13 cellular contexts compared by ENCODE assay signal in the genomic region with DNA sequence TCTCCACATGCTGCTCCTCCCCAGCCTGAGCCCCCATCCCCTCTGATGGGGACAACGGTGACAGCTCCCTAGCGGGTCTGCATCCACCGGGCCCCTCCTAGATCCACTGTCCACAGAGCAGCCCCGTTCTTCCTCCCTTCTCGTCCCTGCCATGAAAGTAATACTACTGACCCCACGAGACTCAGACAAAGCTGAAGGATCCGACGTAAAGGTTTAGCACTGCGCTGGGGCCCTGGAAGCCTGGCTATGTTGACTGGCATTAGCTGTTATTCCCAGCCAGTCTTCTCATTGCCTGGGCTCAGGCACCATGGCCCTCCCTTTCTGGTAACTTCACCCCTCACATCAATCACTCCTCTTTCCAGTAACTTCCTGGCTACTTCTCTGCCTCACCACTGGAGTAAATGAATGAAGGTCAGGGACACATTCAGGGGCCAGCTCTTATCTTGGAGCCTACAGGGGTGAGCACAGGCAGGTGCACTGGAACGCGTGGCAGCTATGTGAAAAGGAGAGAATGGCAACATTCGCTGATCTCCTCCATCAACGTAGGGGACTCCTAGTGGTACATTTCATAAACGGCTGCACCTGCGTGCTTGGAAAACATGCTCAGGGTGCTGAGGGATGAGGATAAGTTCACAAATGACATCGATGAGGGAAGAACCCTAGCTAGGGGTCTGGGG. TPM values are rescaled to one million over a fixed set of nuclear protein-coding genes. Genes with fewer than 3 reads are reported as not detected.
A peak's percentile ranks its signal among the peaks of the same experiment; 100 is the strongest.
DNase-seq lines count a peak whose midpoint lies in the region; ATAC-seq and TF ChIP-seq lines count a peak whose summit lies in the region.
"Had no signal": no experiment of that assay in that cellular context is flagged by ENCODE, and none has a peak within 500 bp of the region (broad histone marks: within the 10 kb centered on the region; RNA-seq: fewer than 3 reads in every experiment).

No MANE protein-coding gene starts in this region.

- H3K27me3 Mint-ChIP-seq in T-helper 1 cell treated with Interleukin-12 subunit alpha and Interleukin-12 subunit beta and Interleukin-4 antibody, amounts not matched to agents 30 μg/mL and 1 μg/mL, for 36 hours (ENCODE audit: low read depth): no peaks in the 10 kb centered on the region
- no peaks in the 10 kb centered on the region for H3K27me3 Mint-ChIP-seq in naive thymus-derived CD4-positive, alpha-beta T cell

- no peak for DNase-seq in T-helper 1 cell
- no peak for DNase-seq in RWPE1 (ENCODE audit: low spot score)
- DNase-seq in psoas muscle: peak in 1 of 2 donors; percentile 50
- DNase-seq in H4 (ENCODE audit: low spot score): no peak
- no peak for DNase-seq in NCI-H510A (lab: John Stamatoyannopoulos, UW)
- DNase-seq in naive thymus-derived CD4-positive, alpha-beta T cell: no peak
- DNase-seq: GOT3, MM.1S had no signal

- H3K36me3 ChIP-seq in psoas muscle (ENCODE audit: insufficient read depth in 1 of 2, low read depth in 1 of 2): peaks cover 0 to 12% of the 10 kb centered on the region in 2 donors
- peaks cover 0 to 74% (median 3%) of the 10 kb centered on the region in 3 experiments for H3K36me3 ChIP-seq in naive thymus-derived CD4-positive, alpha-beta T cell (ENCODE audit: control insufficient read depth in 2 of 3, insufficient read depth in 3 of 3, low read length in 3 of 3)

- H3K27ac Mint-ChIP-seq in T-helper 1 cell treated with Interleukin-12 subunit alpha and Interleukin-12 subunit beta and Interleukin-4 antibody, amounts not matched to agents 30 μg/mL and 1 μg/mL, for 36 hours: peak overlapping the region; percentile 26
- peak overlapping the region in 3 of 9 donors; percentile 12 to 26 (median 13) for H3K27ac Mint-ChIP-seq in naive thymus-derived CD4-positive, alpha-beta T cell
- H3K27ac Mint-ChIP-seq: natural killer cell had no signal

- H3K4me1 Mint-ChIP-seq in T-helper 1 cell treated with Interleukin-12 subunit alpha and Interleukin-12 subunit beta and Interleukin-4 antibody, amounts not matched to agents 30 μg/mL and 1 μg/mL, for 36 hours (ENCODE audit: low read depth): peaks cover 5% of the 10 kb centered on the region
- peaks cover 0 to 8% (median 0%) of the 10 kb centered on the region in 7 donors for H3K4me1 Mint-ChIP-seq in naive thymus-derived CD4-positive, alpha-beta T cell
- H3K4me1 Mint-ChIP-seq: natural killer cell had no signal

- peaks cover 48% of the 10 kb centered on the region for H3K4me1 ChIP-seq in psoas muscle
- no peaks in the 10 kb centered on the region for H3K4me1 ChIP-seq in naive thymus-derived CD4-positive, alpha-beta T cell (ENCODE audit: control insufficient read depth in 2 of 2, insufficient read depth in 2 of 2, low read length in 2 of 2)
- H3K4me1 ChIP-seq: Caco-2 had no signal

- CTCF ChIA-PET in RWPE1 (lab: Yijun Ruan, JAX): interaction anchor here (0.6 to 2.7 kb wide), 19 partner anchors 9 to 641 kb away, joined by 3 to 19 read pairs (median 3); no protein-coding TSS in a partner anchor
- CTCF ChIA-PET in naive thymus-derived CD4-positive, alpha-beta T cell (lab: Charles Lee): interaction anchor here (0.6 to 3.1 kb wide), 23 partner anchors 15 to 1443 kb away, joined by 3 to 33 read pairs (median 5); no protein-coding TSS in a partner anchor

- intact Hi-C loops in psoas muscle (cut with DNase I): loop anchor here (2.0 to 5.0 kb wide), 5 partner anchors 18 to 243 kb away; no protein-coding TSS in a partner anchor
- intact Hi-C loops in naive thymus-derived CD4-positive, alpha-beta T cell (cut with micrococcal nuclease): loop anchor here (1.0 to 5.0 kb wide), 4 partner anchors 20 to 262 kb away; no protein-coding TSS in a partner anchor

- 42 to 69% (median 44%) methylated on average over 16 of the region's 16 CpGs for WGBS in psoas muscle, 3 donors

- POLR2A ChIA-PET in RWPE1 (lab: Yijun Ruan, JAX; ENCODE audit: low non-redundant PET): interaction anchor here (1.2 kb wide), 1 partner anchor 103 kb away, joined by 3 read pairs; no protein-coding TSS in a partner anchor
- POLR2A ChIA-PET in naive thymus-derived CD4-positive, alpha-beta T cell (lab: Charles Lee): interaction anchor here (0.8 to 2.4 kb wide), 7 partner anchors 19 to 246 kb away, joined by 3 to 10 read pairs (median 4); no protein-coding TSS in a partner anchor

- H3K27ac ChIP-seq in RWPE1 (peak overlapping the region; percentile 87), psoas muscle (peak overlapping the region; percentile 23)
- H3K27ac ChIP-seq in naive thymus-derived CD4-positive, alpha-beta T cell (ENCODE audit: low read depth, low read length): no peak overlapping the region
- H3K27ac ChIP-seq: thoracic aorta had no signal

- no peak overlapping the region for H3K4me3 ChIP-seq in psoas muscle
- no peak overlapping the region for H3K4me3 ChIP-seq in naive thymus-derived CD4-positive, alpha-beta T cell (ENCODE audit: low read length)
- H3K4me3 ChIP-seq: thoracic aorta had no signal

- ATAC-seq in esophagus mucosa (peak; percentile 32), psoas muscle (peak; percentile 63 to 73 (median 67))
- no peak for ATAC-seq in naive thymus-derived CD4-positive, alpha-beta T cell

- no peaks in the 10 kb centered on the region for H3K9me3 ChIP-seq in psoas muscle
- no peaks in the 10 kb centered on the region for H3K9me3 ChIP-seq in naive thymus-derived CD4-positive, alpha-beta T cell (ENCODE audit: control insufficient read depth in 2 of 3, low read length in 3 of 3)
- H3K9me3 ChIP-seq: Caco-2, thoracic aorta had no signal

- no peaks in the 10 kb centered on the region for H3K9me3 Mint-ChIP-seq in T-helper 1 cell treated with Interleukin-12 subunit alpha and Interleukin-12 subunit beta and Interleukin-4 antibody, amounts not matched to agents 30 μg/mL and 1 μg/mL, for 36 hours
- H3K9me3 Mint-ChIP-seq in naive thymus-derived CD4-positive, alpha-beta T cell: no peaks in the 10 kb centered on the region
- H3K9me3 Mint-ChIP-seq: natural killer cell had no signal

- H3K27me3 ChIP-seq in psoas muscle (ENCODE audit: insufficient read depth in 3 of 3, low read length in 2 of 3): no peaks in the 10 kb centered on the region
- H3K27me3 ChIP-seq in naive thymus-derived CD4-positive, alpha-beta T cell (ENCODE audit: control insufficient read depth in 2 of 2, insufficient read depth in 2 of 2, low read length in 2 of 2): no peaks in the 10 kb centered on the region

- no peak overlapping the region for H3K4me3 Mint-ChIP-seq in T-helper 1 cell treated with Interleukin-12 subunit alpha and Interleukin-12 subunit beta and Interleukin-4 antibody, amounts not matched to agents 30 μg/mL and 1 μg/mL, for 36 hours
- no peak overlapping the region for H3K4me3 Mint-ChIP-seq in naive thymus-derived CD4-positive, alpha-beta T cell
- H3K4me3 Mint-ChIP-seq: natural killer cell had no signal

- peaks cover 10% of the 10 kb centered on the region for H3K36me3 Mint-ChIP-seq in T-helper 1 cell treated with Interleukin-12 subunit alpha and Interleukin-12 subunit beta and Interleukin-4 antibody, amounts not matched to agents 30 μg/mL and 1 μg/mL, for 36 hours (ENCODE audit: low read depth)
- H3K36me3 Mint-ChIP-seq in naive thymus-derived CD4-positive, alpha-beta T cell: peaks cover 0 to 39% (median 4%) of the 10 kb centered on the region in 5 donors
- H3K36me3 Mint-ChIP-seq: natural killer cell had no signal

- TF ChIP-seq CTCF in RWPE1 (conservative IDR thresholded peaks at IDR 0.05; ENCODE audit: low read depth) (no peak), psoas muscle (IDR thresholded peaks at IDR 0.05) (no peak)

RNA-seq across cellular contexts. Expression of gene VAC14, which starts 30.5 kb away (rescaled TPM):
- 22.0 TPM for total RNA-seq in esophagus mucosa
- 10 to 100 TPM; 20.0 to 24.3 (median 23.7) TPM for total RNA-seq in psoas muscle
- 10 to 100 TPM; 19.9 to 23.0 (median 20.5) TPM for polyA plus RNA-seq in psoas muscle
- 25.5 and 28.1 TPM in 2 replicates for total RNA-seq in H4 (2014; rRNA removed; shearing (Covaris generic))
- 10 to 100 TPM; 36.7 to 47.1 (median 45.9) TPM for total RNA-seq in naive thymus-derived CD4-positive, alpha-beta T cell
- polyA plus RNA-seq in naive thymus-derived CD4-positive, alpha-beta T cell: 10 to 100 TPM; 29.2 to 61.2 TPM
